Comparison of ENCODE assay signal across 1 cellular context in the genomic region with DNA sequence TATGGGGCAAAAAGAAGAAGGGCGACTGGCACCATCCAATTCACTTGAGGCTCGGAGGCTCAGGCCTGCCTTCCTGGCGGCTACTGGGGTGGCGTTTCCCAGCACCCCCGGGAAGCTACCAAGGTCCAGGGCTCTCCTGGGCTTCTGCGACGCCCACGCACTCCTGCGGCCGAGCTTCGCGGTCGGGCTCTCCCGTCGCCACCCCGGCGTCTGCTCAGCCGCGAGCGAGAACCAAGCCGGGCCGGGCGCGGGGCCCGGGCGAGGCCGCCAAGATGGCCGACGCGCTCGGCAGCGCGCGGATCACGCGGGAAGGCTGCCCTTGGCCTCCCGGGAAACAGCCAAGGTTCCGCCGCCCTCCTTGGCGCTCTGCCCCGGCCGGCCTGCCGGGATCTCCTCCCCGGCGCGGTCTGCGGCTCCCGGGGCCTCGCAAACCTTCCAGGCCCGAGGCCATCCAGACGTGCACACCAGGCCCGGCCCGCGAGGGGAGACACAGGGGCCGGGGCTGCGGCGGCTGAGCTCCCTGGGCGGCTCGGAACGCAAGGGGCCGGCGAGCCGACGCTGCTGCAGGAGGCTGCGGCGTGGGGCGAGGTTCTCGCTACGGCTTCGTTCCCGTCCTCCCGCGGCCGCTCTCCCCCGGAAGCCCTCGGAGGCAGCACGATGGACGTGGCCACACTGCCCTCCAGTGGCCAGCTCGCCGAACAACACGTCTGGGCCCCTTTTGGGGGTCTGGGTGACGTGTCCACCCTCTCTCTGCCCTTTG.
TF ChIP-seq lines count a peak whose summit lies in the region.

No MANE protein-coding gene starts in this region.

TF ChIP-seq in K562, 482 proteins besides CTCF, POLR2A, EP300 and RAD21 (continued from another document and continues in another):
- TF ChIP-seq, protein P1, sequence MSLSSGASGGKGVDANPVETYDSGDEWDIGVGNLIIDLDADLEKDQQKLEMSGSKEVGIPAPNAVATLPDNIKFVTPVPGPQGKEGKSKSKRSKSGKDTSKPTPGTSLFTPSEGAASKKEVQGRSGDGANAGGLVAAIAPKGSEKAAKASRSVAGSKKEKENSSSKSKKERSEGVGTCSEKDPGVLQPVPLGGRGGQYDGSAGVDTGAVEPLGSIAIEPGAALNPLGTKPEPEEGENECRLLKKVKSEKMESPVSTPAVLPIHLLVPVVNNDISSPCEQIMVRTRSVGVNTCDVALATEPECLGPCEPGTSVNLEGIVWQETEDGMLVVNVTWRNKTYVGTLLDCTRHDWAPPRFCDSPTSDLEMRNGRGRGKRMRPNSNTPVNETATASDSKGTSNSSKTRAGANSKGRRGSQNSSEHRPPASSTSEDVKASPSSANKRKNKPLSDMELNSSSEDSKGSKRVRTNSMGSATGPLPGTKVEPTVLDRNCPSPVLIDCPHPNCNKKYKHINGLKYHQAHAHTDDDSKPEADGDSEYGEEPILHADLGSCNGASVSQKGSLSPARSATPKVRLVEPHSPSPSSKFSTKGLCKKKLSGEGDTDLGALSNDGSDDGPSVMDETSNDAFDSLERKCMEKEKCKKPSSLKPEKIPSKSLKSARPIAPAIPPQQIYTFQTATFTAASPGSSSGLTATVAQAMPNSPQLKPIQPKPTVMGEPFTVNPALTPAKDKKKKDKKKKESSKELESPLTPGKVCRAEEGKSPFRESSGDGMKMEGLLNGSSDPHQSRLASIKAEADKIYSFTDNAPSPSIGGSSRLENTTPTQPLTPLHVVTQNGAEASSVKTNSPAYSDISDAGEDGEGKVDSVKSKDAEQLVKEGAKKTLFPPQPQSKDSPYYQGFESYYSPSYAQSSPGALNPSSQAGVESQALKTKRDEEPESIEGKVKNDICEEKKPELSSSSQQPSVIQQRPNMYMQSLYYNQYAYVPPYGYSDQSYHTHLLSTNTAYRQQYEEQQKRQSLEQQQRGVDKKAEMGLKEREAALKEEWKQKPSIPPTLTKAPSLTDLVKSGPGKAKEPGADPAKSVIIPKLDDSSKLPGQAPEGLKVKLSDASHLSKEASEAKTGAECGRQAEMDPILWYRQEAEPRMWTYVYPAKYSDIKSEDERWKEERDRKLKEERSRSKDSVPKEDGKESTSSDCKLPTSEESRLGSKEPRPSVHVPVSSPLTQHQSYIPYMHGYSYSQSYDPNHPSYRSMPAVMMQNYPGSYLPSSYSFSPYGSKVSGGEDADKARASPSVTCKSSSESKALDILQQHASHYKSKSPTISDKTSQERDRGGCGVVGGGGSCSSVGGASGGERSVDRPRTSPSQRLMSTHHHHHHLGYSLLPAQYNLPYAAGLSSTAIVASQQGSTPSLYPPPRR (CRISPR knock-in tag; IDR thresholded peaks at IDR 0.05; ENCODE audit: borderline replicate concordance): no peak
- TF ChIP-seq XRCC4 (IDR thresholded peaks at IDR 0.05; ENCODE audit: extremely low read depth, insufficient read depth, insufficient read length) (no peak), POLR3G (IDR thresholded peaks at IDR 0.05; ENCODE audit: extremely low read depth, insufficient read length, insufficient replicate concordance) (no peak), ARID1B (IDR thresholded peaks at IDR 0.05) (no peak), HDGF (IDR thresholded peaks at IDR 0.05) (no peak), DMBX1 (CRISPR knock-in tag; IDR thresholded peaks at IDR 0.05; ENCODE audit: borderline replicate concordance) (peak; percentile 80), TGIF2 (CRISPR knock-in tag; IDR thresholded peaks at IDR 0.05) (no peak), ZNF561 (CRISPR knock-in tag; conservative IDR thresholded peaks at IDR 0.05) (no peak), JUND (IDR thresholded peaks at IDR 0.05; ENCODE audit: borderline replicate concordance, low read depth, low read length) (no peak), JUND (tag; IDR thresholded peaks at IDR 0.05; ENCODE audit: borderline replicate concordance, low read depth, low read length) (peak; percentile 51; the same call in 1 of the 3 replicates), KHSRP (IDR thresholded peaks at IDR 0.05) (no peak), CBX8 (IDR thresholded peaks at IDR 0.05; ENCODE audit: borderline replicate concordance, extremely low read depth, low read depth, low read length, poor library complexity, severe bottlenecking) (no peak), SETDB1 (IDR thresholded peaks at IDR 0.05; ENCODE audit: low read length) (no peak), ZNF232 (CRISPR knock-in tag; IDR thresholded peaks at IDR 0.05) (peak; percentile 89), SMARCE1 (IDR thresholded peaks at IDR 0.05) (no peak), ZNF76 (CRISPR knock-in tag; IDR thresholded peaks at IDR 0.05; ENCODE audit: borderline replicate concordance) (peak; percentile 80; the same call in 1 of the 2 replicates), TARDBP (IDR thresholded peaks at IDR 0.05) (no peak), ZNF134 (CRISPR knock-in tag; conservative IDR thresholded peaks at IDR 0.05) (0 out of 2 replicates have a peak, but pooled peaks have one; percentile 20), CHD2 (IDR thresholded peaks at IDR 0.05; ENCODE audit: low read depth, low read length) (peak; percentile 75), ZNF764 (CRISPR knock-in tag; IDR thresholded peaks at IDR 0.05; ENCODE audit: low read depth) (no peak), MCM5 (IDR thresholded peaks at IDR 0.05; ENCODE audit: low read depth) (no peak), ZZZ3 (IDR thresholded peaks at IDR 0.05) (no peak), SMAD3 (CRISPR knock-in tag; conservative IDR thresholded peaks at IDR 0.05) (no peak), HDAC2 (IDR thresholded peaks at IDR 0.05) (no peak), ZNF165 (CRISPR knock-in tag; IDR thresholded peaks at IDR 0.05; ENCODE audit: borderline replicate concordance) (no peak), RBM25 (IDR thresholded peaks at IDR 0.05; ENCODE audit: low read depth, low read length, severe bottlenecking) (no peak), NR2C1 (IDR thresholded peaks at IDR 0.05) (no peak), NR2C1 (tag; IDR thresholded peaks at IDR 0.05) (0 out of 2 replicates have a peak, but pooled peaks have one; percentile 21)
- TF ChIP-seq, protein P2, sequence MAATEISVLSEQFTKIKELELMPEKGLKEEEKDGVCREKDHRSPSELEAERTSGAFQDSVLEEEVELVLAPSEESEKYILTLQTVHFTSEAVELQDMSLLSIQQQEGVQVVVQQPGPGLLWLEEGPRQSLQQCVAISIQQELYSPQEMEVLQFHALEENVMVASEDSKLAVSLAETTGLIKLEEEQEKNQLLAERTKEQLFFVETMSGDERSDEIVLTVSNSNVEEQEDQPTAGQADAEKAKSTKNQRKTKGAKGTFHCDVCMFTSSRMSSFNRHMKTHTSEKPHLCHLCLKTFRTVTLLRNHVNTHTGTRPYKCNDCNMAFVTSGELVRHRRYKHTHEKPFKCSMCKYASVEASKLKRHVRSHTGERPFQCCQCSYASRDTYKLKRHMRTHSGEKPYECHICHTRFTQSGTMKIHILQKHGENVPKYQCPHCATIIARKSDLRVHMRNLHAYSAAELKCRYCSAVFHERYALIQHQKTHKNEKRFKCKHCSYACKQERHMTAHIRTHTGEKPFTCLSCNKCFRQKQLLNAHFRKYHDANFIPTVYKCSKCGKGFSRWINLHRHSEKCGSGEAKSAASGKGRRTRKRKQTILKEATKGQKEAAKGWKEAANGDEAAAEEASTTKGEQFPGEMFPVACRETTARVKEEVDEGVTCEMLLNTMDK (IDR thresholded peaks at IDR 0.05; ENCODE audit: borderline replicate concordance, insufficient read depth, low read depth, low read length, poor library complexity, severe bottlenecking): no peak
- TF ChIP-seq, protein P3, sequence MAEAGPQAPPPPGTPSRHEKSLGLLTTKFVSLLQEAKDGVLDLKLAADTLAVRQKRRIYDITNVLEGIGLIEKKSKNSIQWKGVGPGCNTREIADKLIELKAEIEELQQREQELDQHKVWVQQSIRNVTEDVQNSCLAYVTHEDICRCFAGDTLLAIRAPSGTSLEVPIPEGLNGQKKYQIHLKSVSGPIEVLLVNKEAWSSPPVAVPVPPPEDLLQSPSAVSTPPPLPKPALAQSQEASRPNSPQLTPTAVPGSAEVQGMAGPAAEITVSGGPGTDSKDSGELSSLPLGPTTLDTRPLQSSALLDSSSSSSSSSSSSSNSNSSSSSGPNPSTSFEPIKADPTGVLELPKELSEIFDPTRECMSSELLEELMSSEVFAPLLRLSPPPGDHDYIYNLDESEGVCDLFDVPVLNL (CRISPR knock-in tag; IDR thresholded peaks at IDR 0.05; ENCODE audit: low read depth): no peak
- TF ChIP-seq, protein P4, sequence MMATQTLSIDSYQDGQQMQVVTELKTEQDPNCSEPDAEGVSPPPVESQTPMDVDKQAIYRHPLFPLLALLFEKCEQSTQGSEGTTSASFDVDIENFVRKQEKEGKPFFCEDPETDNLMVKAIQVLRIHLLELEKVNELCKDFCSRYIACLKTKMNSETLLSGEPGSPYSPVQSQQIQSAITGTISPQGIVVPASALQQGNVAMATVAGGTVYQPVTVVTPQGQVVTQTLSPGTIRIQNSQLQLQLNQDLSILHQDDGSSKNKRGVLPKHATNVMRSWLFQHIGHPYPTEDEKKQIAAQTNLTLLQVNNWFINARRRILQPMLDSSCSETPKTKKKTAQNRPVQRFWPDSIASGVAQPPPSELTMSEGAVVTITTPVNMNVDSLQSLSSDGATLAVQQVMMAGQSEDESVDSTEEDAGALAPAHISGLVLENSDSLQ (IDR thresholded peaks at IDR 0.05): no peak
- TF ChIP-seq, protein P5, sequence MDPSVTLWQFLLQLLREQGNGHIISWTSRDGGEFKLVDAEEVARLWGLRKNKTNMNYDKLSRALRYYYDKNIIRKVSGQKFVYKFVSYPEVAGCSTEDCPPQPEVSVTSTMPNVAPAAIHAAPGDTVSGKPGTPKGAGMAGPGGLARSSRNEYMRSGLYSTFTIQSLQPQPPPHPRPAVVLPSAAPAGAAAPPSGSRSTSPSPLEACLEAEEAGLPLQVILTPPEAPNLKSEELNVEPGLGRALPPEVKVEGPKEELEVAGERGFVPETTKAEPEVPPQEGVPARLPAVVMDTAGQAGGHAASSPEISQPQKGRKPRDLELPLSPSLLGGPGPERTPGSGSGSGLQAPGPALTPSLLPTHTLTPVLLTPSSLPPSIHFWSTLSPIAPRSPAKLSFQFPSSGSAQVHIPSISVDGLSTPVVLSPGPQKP (CRISPR knock-in tag; IDR thresholded peaks at IDR 0.05): no peak
- TF ChIP-seq, protein P6, sequence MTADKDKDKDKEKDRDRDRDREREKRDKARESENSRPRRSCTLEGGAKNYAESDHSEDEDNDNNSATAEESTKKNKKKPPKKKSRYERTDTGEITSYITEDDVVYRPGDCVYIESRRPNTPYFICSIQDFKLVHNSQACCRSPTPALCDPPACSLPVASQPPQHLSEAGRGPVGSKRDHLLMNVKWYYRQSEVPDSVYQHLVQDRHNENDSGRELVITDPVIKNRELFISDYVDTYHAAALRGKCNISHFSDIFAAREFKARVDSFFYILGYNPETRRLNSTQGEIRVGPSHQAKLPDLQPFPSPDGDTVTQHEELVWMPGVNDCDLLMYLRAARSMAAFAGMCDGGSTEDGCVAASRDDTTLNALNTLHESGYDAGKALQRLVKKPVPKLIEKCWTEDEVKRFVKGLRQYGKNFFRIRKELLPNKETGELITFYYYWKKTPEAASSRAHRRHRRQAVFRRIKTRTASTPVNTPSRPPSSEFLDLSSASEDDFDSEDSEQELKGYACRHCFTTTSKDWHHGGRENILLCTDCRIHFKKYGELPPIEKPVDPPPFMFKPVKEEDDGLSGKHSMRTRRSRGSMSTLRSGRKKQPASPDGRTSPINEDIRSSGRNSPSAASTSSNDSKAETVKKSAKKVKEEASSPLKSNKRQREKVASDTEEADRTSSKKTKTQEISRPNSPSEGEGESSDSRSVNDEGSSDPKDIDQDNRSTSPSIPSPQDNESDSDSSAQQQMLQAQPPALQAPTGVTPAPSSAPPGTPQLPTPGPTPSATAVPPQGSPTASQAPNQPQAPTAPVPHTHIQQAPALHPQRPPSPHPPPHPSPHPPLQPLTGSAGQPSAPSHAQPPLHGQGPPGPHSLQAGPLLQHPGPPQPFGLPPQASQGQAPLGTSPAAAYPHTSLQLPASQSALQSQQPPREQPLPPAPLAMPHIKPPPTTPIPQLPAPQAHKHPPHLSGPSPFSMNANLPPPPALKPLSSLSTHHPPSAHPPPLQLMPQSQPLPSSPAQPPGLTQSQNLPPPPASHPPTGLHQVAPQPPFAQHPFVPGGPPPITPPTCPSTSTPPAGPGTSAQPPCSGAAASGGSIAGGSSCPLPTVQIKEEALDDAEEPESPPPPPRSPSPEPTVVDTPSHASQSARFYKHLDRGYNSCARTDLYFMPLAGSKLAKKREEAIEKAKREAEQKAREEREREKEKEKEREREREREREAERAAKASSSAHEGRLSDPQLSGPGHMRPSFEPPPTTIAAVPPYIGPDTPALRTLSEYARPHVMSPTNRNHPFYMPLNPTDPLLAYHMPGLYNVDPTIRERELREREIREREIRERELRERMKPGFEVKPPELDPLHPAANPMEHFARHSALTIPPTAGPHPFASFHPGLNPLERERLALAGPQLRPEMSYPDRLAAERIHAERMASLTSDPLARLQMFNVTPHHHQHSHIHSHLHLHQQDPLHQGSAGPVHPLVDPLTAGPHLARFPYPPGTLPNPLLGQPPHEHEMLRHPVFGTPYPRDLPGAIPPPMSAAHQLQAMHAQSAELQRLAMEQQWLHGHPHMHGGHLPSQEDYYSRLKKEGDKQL (CRISPR knock-in tag; IDR thresholded peaks at IDR 0.05; ENCODE audit: borderline replicate concordance): no peak
- TF ChIP-seq, protein P7, sequence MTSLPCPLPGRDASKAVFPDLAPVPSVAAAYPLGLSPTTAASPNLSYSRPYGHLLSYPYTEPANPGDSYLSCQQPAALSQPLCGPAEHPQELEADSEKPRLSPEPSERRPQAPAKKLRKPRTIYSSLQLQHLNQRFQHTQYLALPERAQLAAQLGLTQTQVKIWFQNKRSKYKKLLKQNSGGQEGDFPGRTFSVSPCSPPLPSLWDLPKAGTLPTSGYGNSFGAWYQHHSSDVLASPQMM (CRISPR knock-in tag; IDR thresholded peaks at IDR 0.05): no peak
- TF ChIP-seq, protein P8, sequence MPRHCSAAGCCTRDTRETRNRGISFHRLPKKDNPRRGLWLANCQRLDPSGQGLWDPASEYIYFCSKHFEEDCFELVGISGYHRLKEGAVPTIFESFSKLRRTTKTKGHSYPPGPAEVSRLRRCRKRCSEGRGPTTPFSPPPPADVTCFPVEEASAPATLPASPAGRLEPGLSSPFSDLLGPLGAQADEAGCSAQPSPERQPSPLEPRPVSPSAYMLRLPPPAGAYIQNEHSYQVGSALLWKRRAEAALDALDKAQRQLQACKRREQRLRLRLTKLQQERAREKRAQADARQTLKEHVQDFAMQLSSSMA (CRISPR knock-in tag; IDR thresholded peaks at IDR 0.05): no peak
- TF ChIP-seq, protein P9, sequence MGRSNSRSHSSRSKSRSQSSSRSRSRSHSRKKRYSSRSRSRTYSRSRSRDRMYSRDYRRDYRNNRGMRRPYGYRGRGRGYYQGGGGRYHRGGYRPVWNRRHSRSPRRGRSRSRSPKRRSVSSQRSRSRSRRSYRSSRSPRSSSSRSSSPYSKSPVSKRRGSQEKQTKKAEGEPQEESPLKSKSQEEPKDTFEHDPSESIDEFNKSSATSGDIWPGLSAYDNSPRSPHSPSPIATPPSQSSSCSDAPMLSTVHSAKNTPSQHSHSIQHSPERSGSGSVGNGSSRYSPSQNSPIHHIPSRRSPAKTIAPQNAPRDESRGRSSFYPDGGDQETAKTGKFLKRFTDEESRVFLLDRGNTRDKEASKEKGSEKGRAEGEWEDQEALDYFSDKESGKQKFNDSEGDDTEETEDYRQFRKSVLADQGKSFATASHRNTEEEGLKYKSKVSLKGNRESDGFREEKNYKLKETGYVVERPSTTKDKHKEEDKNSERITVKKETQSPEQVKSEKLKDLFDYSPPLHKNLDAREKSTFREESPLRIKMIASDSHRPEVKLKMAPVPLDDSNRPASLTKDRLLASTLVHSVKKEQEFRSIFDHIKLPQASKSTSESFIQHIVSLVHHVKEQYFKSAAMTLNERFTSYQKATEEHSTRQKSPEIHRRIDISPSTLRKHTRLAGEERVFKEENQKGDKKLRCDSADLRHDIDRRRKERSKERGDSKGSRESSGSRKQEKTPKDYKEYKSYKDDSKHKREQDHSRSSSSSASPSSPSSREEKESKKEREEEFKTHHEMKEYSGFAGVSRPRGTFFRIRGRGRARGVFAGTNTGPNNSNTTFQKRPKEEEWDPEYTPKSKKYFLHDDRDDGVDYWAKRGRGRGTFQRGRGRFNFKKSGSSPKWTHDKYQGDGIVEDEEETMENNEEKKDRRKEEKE (IDR thresholded peaks at IDR 0.05; ENCODE audit: borderline replicate concordance in 1 of 2, control insufficient read depth in 1 of 2, low read depth in 2 of 2, low read length in 1 of 2): no peak
